In the genomic region with DNA sequence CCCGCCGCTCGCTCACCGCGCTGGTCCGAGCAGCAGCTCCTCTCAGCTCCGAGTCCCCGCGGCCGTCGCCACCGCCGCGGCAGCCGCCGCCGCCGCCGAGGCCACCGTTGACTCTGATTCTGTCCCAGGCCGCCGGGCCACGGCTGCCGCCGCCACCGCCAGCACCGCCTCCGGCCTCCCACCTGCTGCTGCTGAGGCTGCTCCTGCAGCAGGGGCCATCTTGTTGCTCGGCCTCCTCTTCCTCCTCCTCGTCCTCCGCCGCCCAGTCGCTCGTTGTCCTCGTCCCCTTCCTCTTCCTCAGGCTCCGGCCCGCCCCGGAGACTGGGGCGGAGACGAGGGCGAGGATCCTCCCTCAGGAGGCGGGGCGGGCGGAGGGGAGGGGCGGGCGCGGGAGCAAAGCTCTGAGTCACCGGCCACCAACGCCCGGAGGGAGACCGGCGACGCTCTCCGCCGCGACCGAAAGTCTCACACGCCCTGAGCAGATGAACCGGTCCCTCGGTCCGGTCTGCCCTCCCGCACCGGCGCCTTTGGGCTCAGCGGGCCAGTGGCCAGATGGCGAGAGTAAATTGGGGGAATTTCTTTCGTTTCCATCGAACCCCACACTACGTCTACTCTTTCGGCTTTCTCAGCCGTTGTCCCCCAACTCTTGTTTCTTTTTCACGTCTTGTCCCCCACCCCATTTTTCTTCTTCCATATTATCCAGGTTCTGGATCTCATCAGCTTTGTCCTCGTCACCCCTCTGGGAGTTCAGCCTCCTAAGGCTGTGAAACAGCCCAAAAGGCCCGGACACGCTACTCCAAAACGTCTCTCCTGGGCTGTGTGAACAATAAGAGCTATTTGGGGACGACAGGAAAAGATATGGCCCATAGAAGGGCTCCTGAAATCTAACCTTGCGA, we compare ENCODE assay signal across 1 cellular context.
A peak's percentile ranks its signal among the peaks of the same experiment; 100 is the strongest.
TF ChIP-seq lines count a peak whose summit lies in the region.

A gene with protein sequence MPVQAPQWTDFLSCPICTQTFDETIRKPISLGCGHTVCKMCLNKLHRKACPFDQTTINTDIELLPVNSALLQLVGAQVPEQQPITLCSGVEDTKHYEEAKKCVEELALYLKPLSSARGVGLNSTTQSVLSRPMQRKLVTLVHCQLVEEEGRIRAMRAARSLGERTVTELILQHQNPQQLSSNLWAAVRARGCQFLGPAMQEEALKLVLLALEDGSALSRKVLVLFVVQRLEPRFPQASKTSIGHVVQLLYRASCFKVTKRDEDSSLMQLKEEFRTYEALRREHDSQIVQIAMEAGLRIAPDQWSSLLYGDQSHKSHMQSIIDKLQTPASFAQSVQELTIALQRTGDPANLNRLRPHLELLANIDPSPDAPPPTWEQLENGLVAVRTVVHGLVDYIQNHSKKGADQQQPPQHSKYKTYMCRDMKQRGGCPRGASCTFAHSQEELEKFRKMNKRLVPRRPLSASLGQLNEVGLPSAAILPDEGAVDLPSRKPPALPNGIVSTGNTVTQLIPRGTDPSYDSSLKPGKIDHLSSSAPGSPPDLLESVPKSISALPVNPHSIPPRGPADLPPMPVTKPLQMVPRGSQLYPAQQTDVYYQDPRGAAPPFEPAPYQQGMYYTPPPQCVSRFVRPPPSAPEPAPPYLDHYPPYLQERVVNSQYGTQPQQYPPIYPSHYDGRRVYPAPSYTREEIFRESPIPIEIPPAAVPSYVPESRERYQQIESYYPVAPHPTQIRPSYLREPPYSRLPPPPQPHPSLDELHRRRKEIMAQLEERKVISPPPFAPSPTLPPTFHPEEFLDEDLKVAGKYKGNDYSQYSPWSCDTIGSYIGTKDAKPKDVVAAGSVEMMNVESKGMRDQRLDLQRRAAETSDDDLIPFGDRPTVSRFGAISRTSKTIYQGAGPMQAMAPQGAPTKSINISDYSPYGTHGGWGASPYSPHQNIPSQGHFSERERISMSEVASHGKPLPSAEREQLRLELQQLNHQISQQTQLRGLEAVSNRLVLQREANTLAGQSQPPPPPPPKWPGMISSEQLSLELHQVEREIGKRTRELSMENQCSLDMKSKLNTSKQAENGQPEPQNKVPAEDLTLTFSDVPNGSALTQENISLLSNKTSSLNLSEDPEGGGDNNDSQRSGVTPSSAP (minus strand): TSS at position 278 of the 896 bp plus-strand sequence. CDS start 29,372 bp downstream, outside the sequence.

TF ChIP-seq in K562, 482 proteins besides CTCF, POLR2A, EP300 and RAD21 (continued from another document and continues in another):
- TF ChIP-seq, protein P1, sequence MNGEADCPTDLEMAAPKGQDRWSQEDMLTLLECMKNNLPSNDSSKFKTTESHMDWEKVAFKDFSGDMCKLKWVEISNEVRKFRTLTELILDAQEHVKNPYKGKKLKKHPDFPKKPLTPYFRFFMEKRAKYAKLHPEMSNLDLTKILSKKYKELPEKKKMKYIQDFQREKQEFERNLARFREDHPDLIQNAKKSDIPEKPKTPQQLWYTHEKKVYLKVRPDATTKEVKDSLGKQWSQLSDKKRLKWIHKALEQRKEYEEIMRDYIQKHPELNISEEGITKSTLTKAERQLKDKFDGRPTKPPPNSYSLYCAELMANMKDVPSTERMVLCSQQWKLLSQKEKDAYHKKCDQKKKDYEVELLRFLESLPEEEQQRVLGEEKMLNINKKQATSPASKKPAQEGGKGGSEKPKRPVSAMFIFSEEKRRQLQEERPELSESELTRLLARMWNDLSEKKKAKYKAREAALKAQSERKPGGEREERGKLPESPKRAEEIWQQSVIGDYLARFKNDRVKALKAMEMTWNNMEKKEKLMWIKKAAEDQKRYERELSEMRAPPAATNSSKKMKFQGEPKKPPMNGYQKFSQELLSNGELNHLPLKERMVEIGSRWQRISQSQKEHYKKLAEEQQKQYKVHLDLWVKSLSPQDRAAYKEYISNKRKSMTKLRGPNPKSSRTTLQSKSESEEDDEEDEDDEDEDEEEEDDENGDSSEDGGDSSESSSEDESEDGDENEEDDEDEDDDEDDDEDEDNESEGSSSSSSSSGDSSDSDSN (IDR thresholded peaks at IDR 0.05; ENCODE audit: borderline replicate concordance in 1 of 2, low read depth in 2 of 2, low read length in 2 of 2): peak; percentile 71 to 94; a peak in 3 of 4 replicates
- TF ChIP-seq KLF16 (IDR thresholded peaks at IDR 0.05): no peak
- TF ChIP-seq, protein P2, sequence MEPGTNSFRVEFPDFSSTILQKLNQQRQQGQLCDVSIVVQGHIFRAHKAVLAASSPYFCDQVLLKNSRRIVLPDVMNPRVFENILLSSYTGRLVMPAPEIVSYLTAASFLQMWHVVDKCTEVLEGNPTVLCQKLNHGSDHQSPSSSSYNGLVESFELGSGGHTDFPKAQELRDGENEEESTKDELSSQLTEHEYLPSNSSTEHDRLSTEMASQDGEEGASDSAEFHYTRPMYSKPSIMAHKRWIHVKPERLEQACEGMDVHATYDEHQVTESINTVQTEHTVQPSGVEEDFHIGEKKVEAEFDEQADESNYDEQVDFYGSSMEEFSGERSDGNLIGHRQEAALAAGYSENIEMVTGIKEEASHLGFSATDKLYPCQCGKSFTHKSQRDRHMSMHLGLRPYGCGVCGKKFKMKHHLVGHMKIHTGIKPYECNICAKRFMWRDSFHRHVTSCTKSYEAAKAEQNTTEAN (CRISPR knock-in tag; IDR thresholded peaks at IDR 0.05): no peak
- no peak for TF ChIP-seq ETV6 (IDR thresholded peaks at IDR 0.05; ENCODE audit: borderline replicate concordance in 1 of 2, low read depth in 2 of 2, low read length in 1 of 2)
- TF ChIP-seq ETV6 (CRISPR knock-in tag; IDR thresholded peaks at IDR 0.05; ENCODE audit: borderline replicate concordance): no peak
- no peak for TF ChIP-seq CHD2 (IDR thresholded peaks at IDR 0.05; ENCODE audit: low read depth, low read length)
- peak; percentile 53 for TF ChIP-seq NFIC (IDR thresholded peaks at IDR 0.05)
- TF ChIP-seq ELF1 (tag; IDR thresholded peaks at IDR 0.05): no peak
- TF ChIP-seq PCBP2 (IDR thresholded peaks at IDR 0.05; ENCODE audit: low read depth, low read length, poor library complexity, severe bottlenecking): no peak
- no peak for TF ChIP-seq ZKSCAN3 (CRISPR knock-in tag; IDR thresholded peaks at IDR 0.05)
- peak; percentile 94 for TF ChIP-seq JUND (IDR thresholded peaks at IDR 0.05; ENCODE audit: borderline replicate concordance, low read depth, low read length)
- TF ChIP-seq JUND (tag; IDR thresholded peaks at IDR 0.05; ENCODE audit: borderline replicate concordance, low read depth, low read length): peak; percentile 84; the same call in 1 of the 3 replicates
- TF ChIP-seq, protein P3, sequence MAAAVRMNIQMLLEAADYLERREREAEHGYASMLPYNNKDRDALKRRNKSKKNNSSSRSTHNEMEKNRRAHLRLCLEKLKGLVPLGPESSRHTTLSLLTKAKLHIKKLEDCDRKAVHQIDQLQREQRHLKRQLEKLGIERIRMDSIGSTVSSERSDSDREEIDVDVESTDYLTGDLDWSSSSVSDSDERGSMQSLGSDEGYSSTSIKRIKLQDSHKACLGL (CRISPR knock-in tag; IDR thresholded peaks at IDR 0.05; ENCODE audit: borderline replicate concordance, poor library complexity, severe bottlenecking): no peak
- TF ChIP-seq PTBP1 (IDR thresholded peaks at IDR 0.05; ENCODE audit: low read depth, low read length): no peak
- TF ChIP-seq, protein P4, sequence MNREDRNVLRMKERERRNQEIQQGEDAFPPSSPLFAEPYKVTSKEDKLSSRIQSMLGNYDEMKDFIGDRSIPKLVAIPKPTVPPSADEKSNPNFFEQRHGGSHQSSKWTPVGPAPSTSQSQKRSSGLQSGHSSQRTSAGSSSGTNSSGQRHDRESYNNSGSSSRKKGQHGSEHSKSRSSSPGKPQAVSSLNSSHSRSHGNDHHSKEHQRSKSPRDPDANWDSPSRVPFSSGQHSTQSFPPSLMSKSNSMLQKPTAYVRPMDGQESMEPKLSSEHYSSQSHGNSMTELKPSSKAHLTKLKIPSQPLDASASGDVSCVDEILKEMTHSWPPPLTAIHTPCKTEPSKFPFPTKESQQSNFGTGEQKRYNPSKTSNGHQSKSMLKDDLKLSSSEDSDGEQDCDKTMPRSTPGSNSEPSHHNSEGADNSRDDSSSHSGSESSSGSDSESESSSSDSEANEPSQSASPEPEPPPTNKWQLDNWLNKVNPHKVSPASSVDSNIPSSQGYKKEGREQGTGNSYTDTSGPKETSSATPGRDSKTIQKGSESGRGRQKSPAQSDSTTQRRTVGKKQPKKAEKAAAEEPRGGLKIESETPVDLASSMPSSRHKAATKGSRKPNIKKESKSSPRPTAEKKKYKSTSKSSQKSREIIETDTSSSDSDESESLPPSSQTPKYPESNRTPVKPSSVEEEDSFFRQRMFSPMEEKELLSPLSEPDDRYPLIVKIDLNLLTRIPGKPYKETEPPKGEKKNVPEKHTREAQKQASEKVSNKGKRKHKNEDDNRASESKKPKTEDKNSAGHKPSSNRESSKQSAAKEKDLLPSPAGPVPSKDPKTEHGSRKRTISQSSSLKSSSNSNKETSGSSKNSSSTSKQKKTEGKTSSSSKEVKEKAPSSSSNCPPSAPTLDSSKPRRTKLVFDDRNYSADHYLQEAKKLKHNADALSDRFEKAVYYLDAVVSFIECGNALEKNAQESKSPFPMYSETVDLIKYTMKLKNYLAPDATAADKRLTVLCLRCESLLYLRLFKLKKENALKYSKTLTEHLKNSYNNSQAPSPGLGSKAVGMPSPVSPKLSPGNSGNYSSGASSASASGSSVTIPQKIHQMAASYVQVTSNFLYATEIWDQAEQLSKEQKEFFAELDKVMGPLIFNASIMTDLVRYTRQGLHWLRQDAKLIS (CRISPR knock-in tag; IDR thresholded peaks at IDR 0.05): no peak; the same call in 1 of the 2 replicates
- TF ChIP-seq, protein P5, sequence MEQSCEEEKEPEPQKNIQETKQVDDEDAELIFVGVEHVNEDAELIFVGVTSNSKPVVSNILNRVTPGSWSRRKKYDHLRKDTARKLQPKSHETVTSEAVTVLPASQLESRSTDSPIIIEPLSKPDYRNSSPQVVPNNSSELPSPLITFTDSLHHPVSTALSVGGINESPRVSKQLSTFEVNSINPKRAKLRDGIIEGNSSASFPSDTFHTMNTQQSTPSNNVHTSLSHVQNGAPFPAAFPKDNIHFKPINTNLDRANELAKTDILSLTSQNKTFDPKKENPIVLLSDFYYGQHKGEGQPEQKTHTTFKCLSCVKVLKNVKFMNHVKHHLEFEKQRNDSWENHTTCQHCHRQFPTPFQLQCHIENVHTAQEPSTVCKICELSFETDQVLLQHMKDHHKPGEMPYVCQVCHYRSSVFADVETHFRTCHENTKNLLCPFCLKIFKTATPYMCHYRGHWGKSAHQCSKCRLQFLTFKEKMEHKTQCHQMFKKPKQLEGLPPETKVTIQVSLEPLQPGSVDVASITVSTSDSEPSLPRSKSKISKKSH (CRISPR knock-in tag; IDR thresholded peaks at IDR 0.05): no peak
- TF ChIP-seq ERF (CRISPR knock-in tag; IDR thresholded peaks at IDR 0.05): 0 out of 2 replicates have a peak, but pooled peaks have one; percentile 39
- TF ChIP-seq, protein P6, sequence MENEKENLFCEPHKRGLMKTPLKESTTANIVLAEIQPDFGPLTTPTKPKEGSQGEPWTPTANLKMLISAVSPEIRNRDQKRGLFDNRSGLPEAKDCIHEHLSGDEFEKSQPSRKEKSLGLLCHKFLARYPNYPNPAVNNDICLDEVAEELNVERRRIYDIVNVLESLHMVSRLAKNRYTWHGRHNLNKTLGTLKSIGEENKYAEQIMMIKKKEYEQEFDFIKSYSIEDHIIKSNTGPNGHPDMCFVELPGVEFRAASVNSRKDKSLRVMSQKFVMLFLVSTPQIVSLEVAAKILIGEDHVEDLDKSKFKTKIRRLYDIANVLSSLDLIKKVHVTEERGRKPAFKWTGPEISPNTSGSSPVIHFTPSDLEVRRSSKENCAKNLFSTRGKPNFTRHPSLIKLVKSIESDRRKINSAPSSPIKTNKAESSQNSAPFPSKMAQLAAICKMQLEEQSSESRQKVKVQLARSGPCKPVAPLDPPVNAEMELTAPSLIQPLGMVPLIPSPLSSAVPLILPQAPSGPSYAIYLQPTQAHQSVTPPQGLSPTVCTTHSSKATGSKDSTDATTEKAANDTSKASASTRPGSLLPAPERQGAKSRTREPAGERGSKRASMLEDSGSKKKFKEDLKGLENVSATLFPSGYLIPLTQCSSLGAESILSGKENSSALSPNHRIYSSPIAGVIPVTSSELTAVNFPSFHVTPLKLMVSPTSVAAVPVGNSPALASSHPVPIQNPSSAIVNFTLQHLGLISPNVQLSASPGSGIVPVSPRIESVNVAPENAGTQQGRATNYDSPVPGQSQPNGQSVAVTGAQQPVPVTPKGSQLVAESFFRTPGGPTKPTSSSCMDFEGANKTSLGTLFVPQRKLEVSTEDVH (IDR thresholded peaks at IDR 0.05; ENCODE audit: low read depth, partially characterized antibody): no peak
- TF ChIP-seq XRCC4 (IDR thresholded peaks at IDR 0.05; ENCODE audit: extremely low read depth, insufficient read depth, insufficient read length): no peak
- TF ChIP-seq ZNF175 (CRISPR knock-in tag; IDR thresholded peaks at IDR 0.05; ENCODE audit: low read depth): no peak
- TF ChIP-seq U2AF2 (optimal IDR thresholded peaks at IDR 0.05; ENCODE audit: low read depth, low read length): no peak
- no peak for TF ChIP-seq TAF15 (IDR thresholded peaks at IDR 0.05; ENCODE audit: low read depth, low read length)
- TF ChIP-seq MYBL2 (IDR thresholded peaks at IDR 0.05; ENCODE audit: low read depth): no peak
- TF ChIP-seq MYBL2 (CRISPR knock-in tag; IDR thresholded peaks at IDR 0.05; ENCODE audit: borderline replicate concordance): no peak
